ENCODE assay signal across 12 cellular contexts in the genomic region with DNA sequence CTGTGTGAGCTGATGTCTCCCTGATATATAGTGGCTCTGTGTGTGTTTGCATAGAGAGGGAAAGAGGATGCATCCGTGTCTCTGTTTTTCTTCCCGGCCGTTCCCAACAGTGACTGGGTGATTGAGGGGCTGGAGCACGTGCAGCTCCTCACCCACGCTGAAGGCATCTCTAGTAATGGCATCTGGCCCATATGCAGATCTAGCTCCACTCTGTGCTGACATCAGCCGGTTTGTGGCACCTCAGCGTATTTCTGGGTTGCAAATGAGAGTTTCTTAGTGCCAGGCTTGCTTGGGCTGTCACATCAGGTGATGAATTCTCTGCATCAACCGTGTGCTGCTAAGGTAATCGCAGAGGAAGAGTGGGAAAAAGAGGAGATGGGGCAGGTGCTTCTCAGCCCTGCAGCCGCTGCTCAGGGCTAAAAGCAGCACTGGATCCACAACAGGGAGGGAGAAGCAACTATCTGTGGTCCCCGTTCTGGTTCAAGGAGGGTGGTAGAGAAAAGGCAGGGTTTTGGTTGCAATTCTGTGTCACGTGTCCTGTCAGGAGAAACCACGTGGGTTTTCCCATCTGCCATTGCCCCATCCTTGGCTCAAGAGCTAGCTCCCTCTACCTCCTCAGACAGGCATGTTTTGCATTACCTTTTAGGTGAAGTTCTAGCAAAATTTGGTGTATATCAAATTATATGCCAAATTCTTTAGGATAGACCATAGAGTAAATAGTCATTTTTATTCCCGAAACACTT.
"Had no signal": no experiment of that assay in that cellular context is flagged by ENCODE, and none has a peak within 500 bp of the region (broad histone marks: within the 10 kb centered on the region; RNA-seq: fewer than 3 reads in every experiment).

No MANE protein-coding gene starts in this region.

- ATAC-seq: activated CD8-positive, alpha-beta T cell treated with anti-CD3 and anti-CD28 coated beads for 36 hours; body of pancreas; gastrocnemius medialis; stimulated activated naive CD8-positive, alpha-beta T cell treated with anti-CD3 and anti-CD28 coated beads, Interleukin-15, Interleukin-2, amounts not matched to agents 100 U/mL and 50 U/mL, for 24 hours; T-cell had no signal

- H3K36me3 Mint-ChIP-seq: naive B cell, T-cell had no signal

- H3K4me1 Mint-ChIP-seq: activated CD4-positive, alpha-beta T cell treated with anti-CD3 and anti-CD28 coated beads, Interleukin-2, amount 10 ng/mL, durations not matched to agents 24 days and 14 days; naive B cell; T-cell had no signal

- H3K27ac Mint-ChIP-seq: activated CD4-positive, alpha-beta T cell treated with anti-CD3 and anti-CD28 coated beads, Interleukin-2, amount 10 ng/mL, durations not matched to agents 24 days and 14 days; activated CD8-positive, alpha-beta T cell treated with anti-CD3 and anti-CD28 coated beads for 36 hours; activated naive CD4-positive, alpha-beta T cell treated with anti-CD3 and anti-CD28 coated beads for 36 hours; activated T-cell treated with anti-CD3 and anti-CD28 coated beads, Interleukin-2, amount 50 U/mL, for 24 hours; naive B cell; T-cell had no signal

- H3K4me3 Mint-ChIP-seq: activated CD4-positive, alpha-beta T cell treated with anti-CD3 and anti-CD28 coated beads, Interleukin-2, amount 10 ng/mL, durations not matched to agents 24 days and 14 days; activated CD8-positive, alpha-beta T cell treated with anti-CD3 and anti-CD28 coated beads for 36 hours; activated naive CD4-positive, alpha-beta T cell treated with anti-CD3 and anti-CD28 coated beads for 36 hours; activated T-cell treated with anti-CD3 and anti-CD28 coated beads, Interleukin-2, amount 50 U/mL, for 24 hours; T-cell had no signal

- DNase-seq: activated CD4-positive, alpha-beta T cell treated with anti-CD3 and anti-CD28 coated beads, Interleukin-2, amount 10 ng/mL, durations not matched to agents 24 days and 14 days; activated CD8-positive, alpha-beta T cell treated with anti-CD3 and anti-CD28 coated beads for 36 hours; activated naive CD4-positive, alpha-beta T cell treated with anti-CD3 and anti-CD28 coated beads for 36 hours; activated T-cell treated with anti-CD3 and anti-CD28 coated beads, Interleukin-2, amount 50 U/mL, for 24 hours; body of pancreas; central memory CD4-positive, alpha-beta T cell; gastrocnemius medialis; naive B cell; SK-N-SH; stimulated activated CD4-positive, alpha-beta T cell treated with anti-CD3 and anti-CD28 coated beads, Interleukin-2, amount 100 ng/mL, for 24 hours; stimulated activated naive CD8-positive, alpha-beta T cell treated with anti-CD3 and anti-CD28 coated beads, Interleukin-15, Interleukin-2, amounts not matched to agents 100 U/mL and 50 U/mL, for 24 hours; T-cell had no signal

- H3K9me3 Mint-ChIP-seq: activated CD4-positive, alpha-beta T cell treated with anti-CD3 and anti-CD28 coated beads, Interleukin-2, amount 10 ng/mL, durations not matched to agents 24 days and 14 days; activated CD8-positive, alpha-beta T cell treated with anti-CD3 and anti-CD28 coated beads for 36 hours; activated naive CD4-positive, alpha-beta T cell treated with anti-CD3 and anti-CD28 coated beads for 36 hours; activated T-cell treated with anti-CD3 and anti-CD28 coated beads, Interleukin-2, amount 50 U/mL, for 24 hours; T-cell had no signal

- H3K27me3 Mint-ChIP-seq: activated CD4-positive, alpha-beta T cell treated with anti-CD3 and anti-CD28 coated beads, Interleukin-2, amount 10 ng/mL, durations not matched to agents 24 days and 14 days; activated CD8-positive, alpha-beta T cell treated with anti-CD3 and anti-CD28 coated beads for 36 hours; activated T-cell treated with anti-CD3 and anti-CD28 coated beads, Interleukin-2, amount 50 U/mL, for 24 hours; T-cell had no signal
